Comparison of ENCODE assay signal across 12 cellular contexts in the genomic region with DNA sequence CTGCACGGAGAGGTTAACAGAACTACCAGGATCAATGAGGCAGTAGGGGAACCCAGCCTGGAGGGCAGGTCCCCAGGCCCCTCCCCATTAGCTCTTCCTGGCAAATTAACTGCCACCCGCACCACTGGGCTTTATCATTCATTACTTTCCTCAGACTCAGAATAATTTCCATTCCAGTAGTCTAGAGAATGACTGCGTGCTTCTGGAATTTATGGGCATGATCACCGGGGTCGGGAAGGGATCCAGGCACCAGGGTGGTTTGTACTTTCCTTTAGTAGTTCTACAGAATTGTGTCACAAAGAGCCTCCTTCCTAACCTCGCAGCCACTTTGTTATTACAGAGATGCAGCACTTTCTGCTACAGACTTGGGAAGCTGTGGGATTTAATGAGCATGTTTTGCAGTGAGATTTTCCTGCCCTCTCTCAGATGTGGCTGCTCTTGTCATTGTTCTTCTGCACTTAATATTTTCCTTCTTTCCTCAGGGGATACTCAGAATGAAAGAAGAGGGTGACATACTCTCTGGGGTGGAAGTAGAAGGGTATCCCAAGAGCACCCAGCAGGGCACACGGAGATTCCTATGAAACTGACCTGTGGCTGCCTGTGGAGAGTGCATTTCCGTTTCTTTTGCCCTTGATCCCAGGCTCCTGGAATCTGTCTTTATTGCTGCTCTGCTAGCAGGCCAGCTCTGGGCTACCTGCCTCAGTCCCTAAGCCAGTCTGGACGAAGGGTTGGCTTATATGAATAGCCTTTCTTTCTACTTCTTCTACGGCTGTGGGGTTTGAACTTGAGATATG.
DNase-seq lines count a peak whose midpoint lies in the region; ATAC-seq and TF ChIP-seq lines count a peak whose summit lies in the region.
"Had no signal": no experiment of that assay in that cellular context is flagged by ENCODE, and none has a peak within 500 bp of the region (broad histone marks: within the 10 kb centered on the region; RNA-seq: fewer than 3 reads in every experiment).

No MANE protein-coding gene starts in this region.

- H3K4me1 Mint-ChIP-seq in mesothelial cell of epicardium: peaks cover 58% of the 10 kb centered on the region
- no peaks in the 10 kb centered on the region for H3K4me1 Mint-ChIP-seq in CD4-positive, alpha-beta memory T cell

- H3K4me3 Mint-ChIP-seq in mesothelial cell of epicardium: no peak overlapping the region
- no peak overlapping the region for H3K4me3 Mint-ChIP-seq in CD4-positive, alpha-beta memory T cell

- H3K4me2 ChIP-seq in PC-3 (ENCODE audit: low read length): peak overlapping the region; percentile 55

- H3K27me3 ChIP-seq in PC-3 (ENCODE audit: low read length): no peaks in the 10 kb centered on the region
- H3K27me3 ChIP-seq in CD4-positive, alpha-beta memory T cell (ENCODE audit: insufficient read depth, low read length): no peaks in the 10 kb centered on the region

- CTCF ChIA-PET in PC-3 (lab: Charles Lee): no interaction called here
- CTCF ChIA-PET in CD4-positive, alpha-beta memory T cell (lab: Charles Lee; ENCODE audit: partially characterized antibody): no interaction called here

- intact Hi-C loops in PC-3 (cut with micrococcal nuclease): loop anchor here (10.0 kb wide), 1 partner anchor 156 kb away; no protein-coding TSS in a partner anchor
- intact Hi-C loops in CD4-positive, alpha-beta memory T cell (cut with micrococcal nuclease): no loop called here

- H3K27me3 Mint-ChIP-seq in mesothelial cell of epicardium (ENCODE audit: low read depth): no peaks in the 10 kb centered on the region
- H3K27me3 Mint-ChIP-seq in CD4-positive, alpha-beta memory T cell: no peaks in the 10 kb centered on the region

- peak; percentile 42 for DNase-seq in Caki2 (ENCODE audit: low read depth)
- DNase-seq in PC-3: peak; percentile 59
- peak; percentile 32 for DNase-seq in fibroblast of the aortic adventitia (ENCODE audit: low read depth)
- DNase-seq in mesothelial cell of epicardium (ENCODE audit: low spot score in 2 of 2, unreplicated experiment in 2 of 2): peak in 1 of 2 experiments; percentile 42
- no peak for DNase-seq in activated gamma-delta T cell (lab: John Stamatoyannopoulos, UW)
- DNase-seq in activated naive CD4-positive, alpha-beta T cell treated with Interleukin-2 at 50 U/mL for 16 hours: no peak
- no peak for DNase-seq in CD4-positive, alpha-beta memory T cell
- no peak for DNase-seq in NCI-H2029 treated with DMSO at 0.1 percent for 48 hours (lab: John Stamatoyannopoulos, UW)
- DNase-seq: activated CD4-positive, alpha-beta T cell treated with anti-CD3 and anti-CD28 coated beads, Interleukin-2, amount 50 U/mL, for 48 hours; GOT3; Kasumi-1 had no signal

- H3K9me3 ChIP-seq in PC-3 (ENCODE audit: low read length): no peaks in the 10 kb centered on the region
- H3K9me3 ChIP-seq in CD4-positive, alpha-beta memory T cell (ENCODE audit: control insufficient read depth in 1 of 2, low read length in 2 of 2): no peaks in the 10 kb centered on the region

- H2AFZ ChIP-seq in PC-3 (ENCODE audit: low read length): peak overlapping the region; percentile 65

- H3F3A ChIP-seq in PC-3 (ENCODE audit: low read length, unreplicated experiment): no peaks in the 10 kb centered on the region

- no TSS peak for BruUV-seq in PC-3 (replicated peaks; lab: Mats Ljungman, UMichigan)

- ATAC-seq in PC-3: peak; percentile 93

- no peaks in the 10 kb centered on the region for H3K79me2 ChIP-seq in PC-3 (ENCODE audit: low read length)

- no peak overlapping the region for H3K9ac ChIP-seq in PC-3 (ENCODE audit: low read length)

- no peak overlapping the region for H3K27ac ChIP-seq in PC-3 (ENCODE audit: low read length)
- no peak overlapping the region for H3K27ac ChIP-seq in CD4-positive, alpha-beta memory T cell (ENCODE audit: low read depth, low read length)
- H3K27ac ChIP-seq: epithelial cell of prostate had no signal

- H4K20me1 ChIP-seq in PC-3 (ENCODE audit: low read length): no peaks in the 10 kb centered on the region

- H3K27ac Mint-ChIP-seq in mesothelial cell of epicardium: peak overlapping the region; percentile 79
- H3K27ac Mint-ChIP-seq in CD4-positive, alpha-beta memory T cell: no peak overlapping the region

- H3K9me2 ChIP-seq in PC-3 (replicated peaks; ENCODE audit: low read length): no peaks in the 10 kb centered on the region

- POLR2A ChIA-PET in PC-3 (lab: Charles Lee; ENCODE audit: unreplicated experiment): interaction anchor here (0.5 kb wide), 2 partner anchors 64 to 66 kb away, joined by 3 read pairs; no protein-coding TSS in a partner anchor
- POLR2A ChIA-PET in CD4-positive, alpha-beta memory T cell (lab: Charles Lee; ENCODE audit: partially characterized antibody): no interaction called here

- no peaks in the 10 kb centered on the region for H3K9me3 Mint-ChIP-seq in mesothelial cell of epicardium
- H3K9me3 Mint-ChIP-seq in CD4-positive, alpha-beta memory T cell: peaks cover 3 to 15% (median 6%) of the 10 kb centered on the region in 8 donors

- in situ Hi-C loops in Caki2 (cut with HindIII; ENCODE audit: low pct_unique_long_range_greater_than_20kb, low sequenced_read_pairs): no loop called here

- no peak overlapping the region; the same call in 1 of the 2 replicates for H3K4me3 ChIP-seq in PC-3 (ENCODE audit: low read length)
- no peak overlapping the region for H3K4me3 ChIP-seq in fibroblast of the aortic adventitia (ENCODE audit: low read depth, low read length)
- no peak overlapping the region for H3K4me3 ChIP-seq in CD4-positive, alpha-beta memory T cell (ENCODE audit: low read length in 2 of 2)

- no peaks in the 10 kb centered on the region for H3K36me3 Mint-ChIP-seq in mesothelial cell of epicardium
- H3K36me3 Mint-ChIP-seq in CD4-positive, alpha-beta memory T cell: no peaks in the 10 kb centered on the region

- TF ChIP-seq CTCF in PC-3 (conservative IDR thresholded peaks at IDR 0.05; ENCODE audit: low read depth, low read length): no peak
- no peak for TF ChIP-seq CTCF in fibroblast of the aortic adventitia (IDR thresholded peaks at IDR 0.05; ENCODE audit: insufficient read depth, low read length)
- no peak for TF ChIP-seq CTCF in mesothelial cell of epicardium (IDR thresholded peaks at IDR 0.05; ENCODE audit: unreplicated experiment)

- H3K4me1 ChIP-seq in PC-3 (ENCODE audit: insufficient read depth, low read length): no peaks in the 10 kb centered on the region
- H3K4me1 ChIP-seq in CD4-positive, alpha-beta memory T cell (ENCODE audit: insufficient read depth, low read length): no peaks in the 10 kb centered on the region

- no peaks in the 10 kb centered on the region for H3K36me3 ChIP-seq in PC-3 (ENCODE audit: low read depth, low read length)
- no peaks in the 10 kb centered on the region for H3K36me3 ChIP-seq in CD4-positive, alpha-beta memory T cell (ENCODE audit: insufficient read depth, low read length)

Comparison
In these comparisons a context has a peak if more than half of its experiments do, and no peak if none do; other contexts are left out.
1. DNase-seq: peak in Caki2 (single experiment), PC-3 (single experiment) and fibroblast of the aortic adventitia (single experiment); none in activated gamma-delta T cell (single experiment), activated naive CD4-positive, alpha-beta T cell treated with Interleukin-2 at 50 U/mL for 16 hours (single experiment), CD4-positive, alpha-beta memory T cell (0 of 5) and NCI-H2029 treated with DMSO at 0.1 percent for 48 hours (single experiment).